In the genomic region with DNA sequence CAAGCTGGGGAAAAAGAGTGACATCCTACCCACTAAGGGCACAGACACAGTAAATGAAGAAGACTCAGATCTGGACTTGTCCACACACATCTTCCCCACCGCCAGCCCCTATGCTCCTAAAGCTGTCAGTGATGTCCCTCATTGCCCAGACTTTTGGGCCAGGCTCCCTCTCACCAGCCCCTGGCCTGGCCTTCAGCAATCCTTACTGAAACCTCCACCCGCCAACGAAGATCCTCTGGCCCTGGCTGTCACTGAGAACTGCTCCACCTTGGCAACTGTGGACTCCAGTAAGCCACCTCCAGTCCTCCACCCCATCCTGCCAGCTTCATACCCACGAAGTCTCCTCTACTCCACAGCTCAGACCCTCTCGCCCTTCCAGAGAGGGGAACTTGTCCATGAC, we compare ENCODE assay signal across 21 cellular contexts. TPM values are rescaled to one million over a fixed set of nuclear protein-coding genes. Genes with fewer than 3 reads are reported as not detected.
DNase-seq lines count a peak whose midpoint lies in the region; ATAC-seq, FAIRE-seq and TF ChIP-seq lines count a peak whose summit lies in the region.
"Had no signal": no experiment of that assay in that cellular context is flagged by ENCODE, and none has a peak within 500 bp of the region (broad histone marks: within the 10 kb centered on the region; RNA-seq: fewer than 3 reads in every experiment).

No MANE protein-coding gene starts in this region.

- H3K27me3 ChIP-seq in CD4-positive, alpha-beta T cell (ENCODE audit: control insufficient read depth, insufficient read depth, low read length) = no peaks in the 10 kb centered on the region
- H3K27me3 ChIP-seq in H7 (ENCODE audit: control insufficient read depth, insufficient read depth, low read length) (peaks cover 7% of the 10 kb centered on the region; the same call in 1 of the 2 replicates), H1 (replicated peaks in 1 of 4; ENCODE audit: control insufficient read depth in 3 of 4, extremely low read depth in 1 of 4, insufficient read depth in 3 of 4, low read length in 3 of 4) (peaks cover 0 to 10% (median 6%) of the 10 kb centered on the region in 4 experiments; a peak in 5 of 7 replicates)
- H3K27me3 ChIP-seq: BE2C had no signal

- H3K9me3 ChIP-seq in CD4-positive, alpha-beta T cell (ENCODE audit: control insufficient read depth, low read length) = no peaks in the 10 kb centered on the region
- H3K9me3 ChIP-seq in H1 (ENCODE audit: insufficient read depth in 2 of 2, low read depth in 1 of 2, low read length in 1 of 2) = no peaks in the 10 kb centered on the region
- H3K9me3 ChIP-seq: A549, BE2C had no signal

- H3K23ac ChIP-seq in H1 (ENCODE audit: insufficient read length) = no peak overlapping the region

- no peak for DNase-seq in CD4-positive, alpha-beta T cell
- peak; percentile 22 for DNase-seq in H7
- no peak for DNase-seq in H1 (ENCODE audit: low read depth in 1 of 2, low spot score in 2 of 2)
- DNase-seq in neural crest cell (ENCODE audit: low read depth, low spot score) = no peak
- no peak for DNase-seq in NK-92 (lab: John Stamatoyannopoulos, UW; ENCODE audit: unreplicated experiment)
- DNase-seq in GM20000 (ENCODE audit: low spot score) = no peak
- DNase-seq: BE2C; CD8-positive, alpha-beta T cell; COR-L47; DND-41; GDM1; GM23248; HCEC 1CT; HFFc6 had no signal

- no peaks in the 10 kb centered on the region for H3K36me3 Mint-ChIP-seq in CD4-positive, alpha-beta T cell (ENCODE audit: low read depth)
- H3K36me3 Mint-ChIP-seq in neural crest cell (ENCODE audit: low read depth) = peaks cover 7% of the 10 kb centered on the region
- H3K36me3 Mint-ChIP-seq: CD8-positive, alpha-beta T cell had no signal

- peaks cover 4% of the 10 kb centered on the region for H3K27me3 Mint-ChIP-seq in CD4-positive, alpha-beta T cell
- peaks cover 3% of the 10 kb centered on the region for H3K27me3 Mint-ChIP-seq in neural crest cell (ENCODE audit: low read depth)

- H2AFZ ChIP-seq in H1 (ENCODE audit: low read length) = no peak overlapping the region
- H2AFZ ChIP-seq: GM23248 had no signal

- H2AK5ac ChIP-seq in H1 (ENCODE audit: low read depth, low read length) = no peak overlapping the region

- no peak overlapping the region for H4K5ac ChIP-seq in H1 (ENCODE audit: insufficient read length, low read depth, low read length)

- no peak for TF ChIP-seq POLR2A in H1 (IDR thresholded peaks at IDR 0.05; ENCODE audit: control extremely low read depth in 1 of 2, low read depth in 2 of 2, low read length in 2 of 2)

- H3K4me3 Mint-ChIP-seq in CD4-positive, alpha-beta T cell = peak overlapping the region; percentile 27
- no peak overlapping the region for H3K4me3 Mint-ChIP-seq in neural crest cell
- H3K4me3 Mint-ChIP-seq: CD8-positive, alpha-beta T cell; HFFc6 had no signal

- no peak overlapping the region for H2BK12ac ChIP-seq in H1 (ENCODE audit: low read depth, low read length)

- CTCF ChIA-PET in CD4-positive, alpha-beta T cell (lab: Charles Lee) = interaction anchor here (3.3 kb wide), 1 partner anchor 11 kb away, joined by 19 read pairs; a partner anchor contains a TSS
- CTCF ChIA-PET in H1 (lab: Charles Lee; ENCODE audit: partially characterized antibody) = interaction anchor here (0.8 to 5.3 kb wide), 19 partner anchors 7 to 403 kb away, joined by 3 to 106 read pairs (median 16); a partner anchor contains a TSS

- H3K4me1 Mint-ChIP-seq in CD4-positive, alpha-beta T cell (ENCODE audit: low read depth) = peaks cover 33% of the 10 kb centered on the region
- H3K4me1 Mint-ChIP-seq in neural crest cell = peaks cover 35% of the 10 kb centered on the region

- H3K23me2 ChIP-seq in H1 (ENCODE audit: low read depth, low read length) = peaks cover 9% of the 10 kb centered on the region; the same call in 1 of the 2 replicates

- no peak overlapping the region for H3K18ac ChIP-seq in H1 (ENCODE audit: extremely low read depth, low read length)

- peaks cover 10 to 32% (median 25%) of the 10 kb centered on the region in 4 experiments for H3K4me1 ChIP-seq in H1 (replicated peaks in 1 of 4; ENCODE audit: control insufficient read depth in 3 of 4, insufficient read depth in 4 of 4, low read length in 3 of 4)
- H3K4me1 ChIP-seq: BE2C had no signal

- H4K20me1 ChIP-seq in H1 (replicated peaks in 1 of 2; ENCODE audit: control insufficient read depth in 1 of 2, insufficient read depth in 2 of 2, low read length in 2 of 2) = peaks cover 0 to 9% of the 10 kb centered on the region in 2 experiments

- H3K9me3 Mint-ChIP-seq in CD4-positive, alpha-beta T cell = no peaks in the 10 kb centered on the region
- H3K9me3 Mint-ChIP-seq in neural crest cell = no peaks in the 10 kb centered on the region
- H3K9me3 Mint-ChIP-seq: CD8-positive, alpha-beta T cell; HFFc6 had no signal

- no peaks in the 10 kb centered on the region; the same call in 1 of the 2 replicates for H3K79me1 ChIP-seq in H1 (ENCODE audit: low read depth, low read length)

- no peaks in the 10 kb centered on the region for H3K79me2 ChIP-seq in H1 (ENCODE audit: control insufficient read depth in 1 of 2, insufficient read depth in 2 of 2, low read length in 2 of 2)

- H3K4me2 ChIP-seq in H1 (ENCODE audit: insufficient read depth in 1 of 2, low read depth in 2 of 2, low read length in 2 of 2) = no peak overlapping the region
- H3K4me2 ChIP-seq: A549 had no signal

- TF ChIP-seq RAD21 in H1 (IDR thresholded peaks at IDR 0.05 in 1 of 2, conservative IDR thresholded peaks at IDR 0.05 in 1 of 2; ENCODE audit: low read depth in 2 of 2, low read length in 2 of 2) = no peak

- no peak overlapping the region for H3K14ac ChIP-seq in H1 (ENCODE audit: insufficient read length)

- no peak for ATAC-seq in CD4-positive, alpha-beta T cell (ENCODE audit: poor library complexity)
- no peak for ATAC-seq in HG02870 (IDR thresholded peaks at IDR 0.05; ENCODE audit: unreplicated experiment)
- ATAC-seq: A549; CD8-positive, alpha-beta T cell; HepG2 had no signal

- H3K56ac ChIP-seq in H1 (replicated peaks; ENCODE audit: insufficient read length, low read depth, low read length) = no peak overlapping the region

- H2BK120ac ChIP-seq in H1 (replicated peaks; ENCODE audit: low read depth, low read length) = no peak overlapping the region

- H3K27ac ChIP-seq in CD4-positive, alpha-beta T cell (ENCODE audit: low read depth, low read length) = no peak overlapping the region
- H3K27ac ChIP-seq in H1 (ENCODE audit: low read depth, low read length) = no peak overlapping the region
- H3K27ac ChIP-seq: A549, C4-2B, GM23248 had no signal

- no peak overlapping the region for H3K27ac Mint-ChIP-seq in CD4-positive, alpha-beta T cell
- peak overlapping the region; percentile 78 for H3K27ac Mint-ChIP-seq in neural crest cell (ENCODE audit: unreplicated experiment)
- H3K27ac Mint-ChIP-seq: CD8-positive, alpha-beta T cell; HFFc6 had no signal

- POLR2A ChIA-PET in CD4-positive, alpha-beta T cell (lab: Charles Lee) = no interaction called here
- POLR2A ChIA-PET in H1 (lab: Charles Lee; ENCODE audit: partially characterized antibody) = interaction anchor here (1.1 to 2.1 kb wide), 3 partner anchors 9 to 31 kb away, joined by 4 to 6 read pairs (median 5); no protein-coding TSS in a partner anchor

- H3K9ac ChIP-seq in H1 (replicated peaks in 1 of 4; ENCODE audit: extremely low read depth in 1 of 4, low read depth in 3 of 4, low read length in 3 of 4) = no peak overlapping the region
- H3K9ac ChIP-seq: GM23248 had no signal

- H4K8ac ChIP-seq in H1 (ENCODE audit: extremely low read depth, insufficient read depth, low read length) = no peak overlapping the region

- H2BK20ac ChIP-seq in H1 (ENCODE audit: low read length) = no peak overlapping the region

- no peak for TF ChIP-seq CTCF in CD4-positive, alpha-beta T cell (IDR thresholded peaks at IDR 0.05)
- TF ChIP-seq CTCF in H1 (IDR thresholded peaks at IDR 0.05; ENCODE audit: control extremely low read depth in 1 of 3, insufficient read depth in 1 of 3, low read depth in 1 of 3, low read length in 3 of 3) (no peak), neural crest cell (conservative IDR thresholded peaks at IDR 0.05) (no peak), GM20000 (IDR thresholded peaks at IDR 0.05; ENCODE audit: extremely low read depth, missing control alignments) (no peak)

- no peak for TF ChIP-seq EP300 in H1 (IDR thresholded peaks at IDR 0.05; ENCODE audit: borderline replicate concordance in 1 of 2, low read depth in 2 of 2, low read length in 2 of 2)

- FAIRE-seq in H1 (lab: Jason Lieb, UNC) = no peak
- FAIRE-seq: A549, D721Med, GM12892, HepG2, HTR-8/SVneo had no signal

- no peak overlapping the region for H4K91ac ChIP-seq in H1 (replicated peaks; ENCODE audit: insufficient read length, low read length)

- H3K4me3 ChIP-seq in H7 (ENCODE audit: insufficient read depth, low read depth, low read length) = no peak overlapping the region
- no peak overlapping the region for H3K4me3 ChIP-seq in H1 (ENCODE audit: extremely low read depth in 1 of 4, insufficient read depth in 2 of 4, low read depth in 3 of 4, low read length in 4 of 4)
- H3K4me3 ChIP-seq: A549, GM23248 had no signal

- H2BK15ac ChIP-seq in H1 (ENCODE audit: low read length) = 0 out of 2 replicates have a peak overlapping the region, but pooled peaks have one; percentile 88

- intact Hi-C loops in CD4-positive, alpha-beta T cell (cut with DNase I, micrococcal nuclease) = loop anchor here in 1 of 2 experiments (10.0 kb wide), 1 partner anchor 250 kb away; a partner anchor contains a TSS

- 85% methylated on average over 5 of the region's 5 CpGs; no CpG with 5 or more reads in 1 of the 2 experiments for WGBS in H1 (ENCODE audit: extremely low coverage in 1 of 2, insufficient coverage in 1 of 2, insufficient read length in 1 of 2, insufficient replicate concordance in 2 of 2, low coverage in 1 of 2, low lambda C conversion rate in 2 of 2, missing lambda C conversion rate in 1 of 2), 2 experiments

- H3K4ac ChIP-seq in H1 (replicated peaks; ENCODE audit: insufficient read length, low read depth, low read length) = no peak overlapping the region

- no peak overlapping the region for H2BK5ac ChIP-seq in H1 (ENCODE audit: low read depth, low read length)

- H3K36me3 ChIP-seq in H7 (replicated peaks; ENCODE audit: control insufficient read depth, insufficient read depth, low read length) = no peaks in the 10 kb centered on the region
- H3K36me3 ChIP-seq in H1 (ENCODE audit: control insufficient read depth in 2 of 4, insufficient read depth in 4 of 4, low read length in 3 of 4) = no peaks in the 10 kb centered on the region; a peak in 1 of 8 replicates
- H3K36me3 ChIP-seq: BE2C had no signal

RNA-seq across cellular contexts. Expression of a gene that starts 23.3 kb away (rescaled TPM):
- 1 to 10 TPM; 1.2 to 1.3 TPM for total RNA-seq in CD4-positive, alpha-beta T cell
- total RNA-seq in H7 (2014; rRNA removed; shearing (Covaris generic)) = 5.0 and 5.8 TPM in 2 replicates
- 6.5 and 7.5 TPM in 2 replicates for total RNA-seq in H1 (2021; fragmentation: NEBNext Ultra II Directional; extraction: Animal tissue kit (Norgen Biotek cat#: 25700))
- 7.1 and 10.9 TPM in 2 replicates for polyA plus RNA-seq in H1 (2011; rRNA removed)
- 6.7 TPM for polyA plus RNA-seq in H1 (2011; cell fraction: cytosol; rRNA removed)
- 12.7 TPM for polyA plus RNA-seq in H1 (2011; cell fraction: nucleus; rRNA removed)
- polyA plus RNA-seq in H1 (2012, experiment 1 of 2) = 4.7 to 5.7 TPM (median 5.2 TPM) in 4 replicates
- 4.7 TPM for polyA plus RNA-seq in H1 (2012, experiment 2 of 2)
- 2.7 TPM for polyA plus RNA-seq in H1 (2013, experiment 1 of 2)
- 2.2 TPM for polyA plus RNA-seq in H1 (2013, experiment 2 of 2)
- polyA minus RNA-seq in H1 (2011; rRNA and poly(A)+ RNA removed) = 3.0 and 6.3 TPM in 2 replicates
- polyA minus RNA-seq in H1 (2011; cell fraction: cytosol; rRNA and poly(A)+ RNA removed) = 7.0 TPM
- polyA minus RNA-seq in H1 (2011; cell fraction: nucleus; rRNA and poly(A)+ RNA removed) = 11.2 TPM
- total RNA-seq in neural crest cell = 38.0 and 39.7 TPM in 2 replicates
- total RNA-seq: HFFc6 had no signal
